8 cellular contexts compared by ENCODE assay signal in the genomic region with DNA sequence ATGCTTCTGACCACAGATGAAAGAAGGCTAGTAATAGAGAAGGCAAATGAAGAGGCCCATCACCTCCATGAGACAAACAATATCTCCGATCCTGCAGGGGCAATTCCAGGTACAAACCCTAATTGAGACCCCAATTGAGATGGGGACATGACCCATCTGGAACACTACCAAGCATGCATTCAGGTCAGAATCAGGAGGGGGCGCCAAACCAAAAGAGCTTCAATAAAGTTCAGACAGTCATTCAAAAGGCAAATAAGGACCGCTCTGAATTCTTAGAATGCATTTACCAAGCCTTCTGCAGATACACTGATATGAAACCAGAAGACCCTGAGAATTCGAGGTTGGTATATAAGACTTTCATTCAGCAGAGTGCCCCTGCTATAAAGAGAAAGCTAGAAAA. TPM values are rescaled to one million over a fixed set of nuclear protein-coding genes. Genes with fewer than 3 reads are reported as not detected.
A peak's percentile ranks its signal among the peaks of the same experiment; 100 is the strongest.
DNase-seq lines count a peak whose midpoint lies in the region; ATAC-seq and TF ChIP-seq lines count a peak whose summit lies in the region.

No MANE protein-coding gene starts in this region.

- no peak overlapping the region for H3K4me3 ChIP-seq in adrenal gland

- H3K27me3 ChIP-seq in adrenal gland: no peaks in the 10 kb centered on the region

- peaks cover 5% of the 10 kb centered on the region for H3K9me3 Mint-ChIP-seq in nephron progenitor cell

- H3K27ac Mint-ChIP-seq in nephron progenitor cell: peak overlapping the region; percentile 98

- 49 to 57% (median 56%) methylated on average over 4 of the region's 4 CpGs for WGBS in adrenal gland, 4 donors

- H3K36me3 Mint-ChIP-seq in nephron progenitor cell (ENCODE audit: low read depth): peaks cover 5% of the 10 kb centered on the region

- no peaks in the 10 kb centered on the region for H3K36me3 ChIP-seq in adrenal gland (replicated peaks in 1 of 2)

- H3K27me3 Mint-ChIP-seq in nephron progenitor cell (ENCODE audit: low read depth, poor library complexity): no peaks in the 10 kb centered on the region

- H3K9me3 ChIP-seq in adrenal gland (replicated peaks in 1 of 3): no peaks in the 10 kb centered on the region

- DNase-seq in NAMALWA (ENCODE audit: low spot score): peak; percentile 41
- DNase-seq in adrenal gland: peak in 5 of 7 donors; percentile 22 to 55 (median 28)
- DNase-seq in nephron progenitor cell: peak; percentile 9
- no peak for DNase-seq in NCI-H146 (lab: John Stamatoyannopoulos, UW)
- DNase-seq in GM19238 (ENCODE audit: insufficient read length, low spot score): no peak
- DNase-seq in NCI-H1694 (lab: John Stamatoyannopoulos, UW): no peak

- H3K4me1 Mint-ChIP-seq in nephron progenitor cell: peaks cover 21% of the 10 kb centered on the region

- no peak for ATAC-seq in GM18511 (IDR thresholded peaks at IDR 0.05; ENCODE audit: unreplicated experiment)

- H3K4me3 Mint-ChIP-seq in nephron progenitor cell: no peak overlapping the region

- H3K4me1 ChIP-seq in adrenal gland (replicated peaks in 1 of 2): no peaks in the 10 kb centered on the region

- intact Hi-C loops in adrenal gland (cut with DNase I): no loop called here

- no peak overlapping the region for H3K27ac ChIP-seq in adrenal gland

- TF ChIP-seq POLR2A in adrenal gland (IDR thresholded peaks at IDR 0.05): no peak

- TF ChIP-seq CTCF in GM12872 (IDR thresholded peaks at IDR 0.05; ENCODE audit: insufficient read depth, low read depth, low read length): 0 out of 3 replicates have a peak, but pooled peaks have one; percentile 38
- TF ChIP-seq CTCF in adrenal gland (IDR thresholded peaks at IDR 0.05): peak in 4 of 6 experiments; percentile 15 to 30 (median 22)
- TF ChIP-seq CTCF in nephron progenitor cell (IDR thresholded peaks at IDR 0.05): peak; percentile 25

RNA-seq across cellular contexts. Expression of gene EDDM3B, which starts 10.2 kb away (rescaled TPM):
- total RNA-seq in adrenal gland: not detected
- polyA plus RNA-seq in adrenal gland: not detected

RNA-seq across cellular contexts. Expression of gene EDDM3A, which starts 12.3 kb away (rescaled TPM):
- not detected for total RNA-seq in adrenal gland
- polyA plus RNA-seq in adrenal gland: not detected

RNA-seq across cellular contexts. Expression of gene RNASE6, which starts 23.1 kb away (rescaled TPM):
- total RNA-seq in adrenal gland: 10 to 100 TPM; 13.8 to 61.0 (median 22.5) TPM
- polyA plus RNA-seq in adrenal gland: 10 to 100 TPM in 1 of 3 donors, 1 to 10 TPM in 2; 5.9 to 17.9 (median 7.2) TPM

RNA-seq across cellular contexts. Expression of gene RNASE1, which starts 44.7 kb away (rescaled TPM):
- 1,000 to 10,000 TPM in 2 of 8 donors, 100 to 1,000 TPM in 6; 466 to 2,068 (median 620) TPM for total RNA-seq in adrenal gland
- 100 to 1,000 TPM; 170 to 424 (median 388) TPM for polyA plus RNA-seq in adrenal gland

Comparison
In these comparisons a context has a peak if more than half of its experiments do, and no peak if none do; other contexts are left out.
1. DNase-seq: peak in NAMALWA (single experiment), adrenal gland (5 of 7) and nephron progenitor cell (single experiment); none in NCI-H146 (single experiment), GM19238 (single experiment) and NCI-H1694 (single experiment).
2. Peak in every context shown above with its lines, with median percentiles within 50 percentile points of each other: CTCF ChIP-seq.